In the genomic region with DNA sequence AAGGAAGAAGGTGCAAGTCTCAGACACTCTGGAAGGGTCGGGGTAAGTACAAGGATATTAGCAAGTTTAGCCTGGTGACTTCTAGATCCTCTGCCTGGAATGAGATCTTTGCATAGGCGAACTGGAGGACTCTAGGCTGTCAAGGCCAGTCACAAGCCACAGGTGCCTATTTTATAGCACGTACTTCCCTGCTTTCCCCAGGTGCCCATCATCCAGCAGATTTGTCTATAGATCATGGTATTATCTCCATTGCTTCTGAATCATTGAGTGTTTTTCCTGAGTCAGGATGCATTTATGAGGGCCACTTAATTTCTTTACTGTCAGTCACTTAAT, we compare ENCODE assay signal across 1 cellular context.
TF ChIP-seq lines count a peak whose summit lies in the region.

No MANE protein-coding gene starts in this region.

TF ChIP-seq in HepG2, 621 proteins besides CTCF, POLR2A, EP300 and RAD21:
- TF ChIP-seq PCBP2 (optimal IDR thresholded peaks at IDR 0.05; ENCODE audit: low read depth, low read length, poor library complexity, severe bottlenecking), result no peak
- no peak for TF ChIP-seq RBAK (CRISPR knock-in tag; IDR thresholded peaks at IDR 0.05)
- no peak for TF ChIP-seq MEF2D (CRISPR knock-in tag; IDR thresholded peaks at IDR 0.05)
- TF ChIP-seq NFKB2 (CRISPR knock-in tag; IDR thresholded peaks at IDR 0.05; ENCODE audit: borderline replicate concordance), result no peak
- TF ChIP-seq, protein P1, sequence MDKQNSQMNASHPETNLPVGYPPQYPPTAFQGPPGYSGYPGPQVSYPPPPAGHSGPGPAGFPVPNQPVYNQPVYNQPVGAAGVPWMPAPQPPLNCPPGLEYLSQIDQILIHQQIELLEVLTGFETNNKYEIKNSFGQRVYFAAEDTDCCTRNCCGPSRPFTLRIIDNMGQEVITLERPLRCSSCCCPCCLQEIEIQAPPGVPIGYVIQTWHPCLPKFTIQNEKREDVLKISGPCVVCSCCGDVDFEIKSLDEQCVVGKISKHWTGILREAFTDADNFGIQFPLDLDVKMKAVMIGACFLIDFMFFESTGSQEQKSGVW (CRISPR knock-in tag; IDR thresholded peaks at IDR 0.05; ENCODE audit: borderline replicate concordance), result no peak
- TF ChIP-seq ZNF160 (CRISPR knock-in tag; IDR thresholded peaks at IDR 0.05), result no peak
